Comparison of ENCODE assay signal across 8 cellular contexts in genomic region chr12:119544780-119545625, GRCh38. TPM values are rescaled to one million over a fixed set of nuclear protein-coding genes. Genes with fewer than 3 reads are reported as not detected.
DNase-seq lines count a peak whose midpoint lies in the region; ATAC-seq and TF ChIP-seq lines count a peak whose summit lies in the region.

No MANE protein-coding gene starts in this region.

- ATAC-seq in HG03354 (IDR thresholded peaks at IDR 0.05; ENCODE audit: poor library complexity, severe bottlenecking, unreplicated experiment) (peak; percentile 63), GM21360 (IDR thresholded peaks at IDR 0.05; ENCODE audit: unreplicated experiment) (no peak)
- ATAC-seq in effector memory CD8-positive, alpha-beta T cell (replicated peaks), result peak; percentile 51

- H3K9me3 Mint-ChIP-seq in activated CD4-positive, alpha-beta memory T cell treated with anti-CD3 and anti-CD28 coated beads, Interleukin-2, amount 10 ng/mL, durations not matched to agents 7 days and 5 days, result no peaks in the 10 kb centered on the region
- no peaks in the 10 kb centered on the region for H3K9me3 Mint-ChIP-seq in effector memory CD8-positive, alpha-beta T cell
- H3K9me3 Mint-ChIP-seq in mesothelial cell of epicardium, result no peaks in the 10 kb centered on the region

- H3K36me3 Mint-ChIP-seq in activated CD4-positive, alpha-beta memory T cell treated with anti-CD3 and anti-CD28 coated beads, Interleukin-2, amount 10 ng/mL, durations not matched to agents 7 days and 5 days (ENCODE audit: low read depth), result no peaks in the 10 kb centered on the region
- H3K36me3 Mint-ChIP-seq in effector memory CD8-positive, alpha-beta T cell (ENCODE audit: insufficient read depth), result no peaks in the 10 kb centered on the region
- no peaks in the 10 kb centered on the region for H3K36me3 Mint-ChIP-seq in mesothelial cell of epicardium

- POLR2A ChIA-PET in activated CD4-positive, alpha-beta memory T cell treated with anti-CD3 and anti-CD28 coated beads, Interleukin-2, amount 10 ng/mL, durations not matched to agents 7 days and 5 days (lab: Charles Lee), result no interaction called here

- H3K4me3 Mint-ChIP-seq in activated CD4-positive, alpha-beta memory T cell treated with anti-CD3 and anti-CD28 coated beads, Interleukin-2, amount 10 ng/mL, durations not matched to agents 7 days and 5 days, result no peak overlapping the region
- no peak overlapping the region for H3K4me3 Mint-ChIP-seq in effector memory CD8-positive, alpha-beta T cell
- no peak overlapping the region for H3K4me3 Mint-ChIP-seq in mesothelial cell of epicardium

- H3K27me3 Mint-ChIP-seq in activated CD4-positive, alpha-beta memory T cell treated with anti-CD3 and anti-CD28 coated beads, Interleukin-2, amount 10 ng/mL, durations not matched to agents 7 days and 5 days, result peaks cover 7% of the 10 kb centered on the region
- H3K27me3 Mint-ChIP-seq in effector memory CD8-positive, alpha-beta T cell, result peaks cover 40 to 62% of the 10 kb centered on the region in 2 donors
- peaks cover 37% of the 10 kb centered on the region for H3K27me3 Mint-ChIP-seq in mesothelial cell of epicardium (ENCODE audit: low read depth)

- no peaks in the 10 kb centered on the region for H3K4me1 Mint-ChIP-seq in activated CD4-positive, alpha-beta memory T cell treated with anti-CD3 and anti-CD28 coated beads, Interleukin-2, amount 10 ng/mL, durations not matched to agents 7 days and 5 days
- no peaks in the 10 kb centered on the region for H3K4me1 Mint-ChIP-seq in effector memory CD8-positive, alpha-beta T cell (ENCODE audit: low read depth in 2 of 2)
- H3K4me1 Mint-ChIP-seq in mesothelial cell of epicardium, result no peaks in the 10 kb centered on the region

- peak; percentile 75 for DNase-seq in Daoy (ENCODE audit: low read depth)
- peak; percentile 69 for DNase-seq in NCI-H774 (lab: John Stamatoyannopoulos, UW)
- DNase-seq in activated CD4-positive, alpha-beta memory T cell treated with anti-CD3 and anti-CD28 coated beads, Interleukin-2, amount 10 ng/mL, durations not matched to agents 7 days and 5 days, result peak; percentile 53
- DNase-seq in effector memory CD8-positive, alpha-beta T cell, result peak; percentile 44 to 53 (median 45)
- peak; percentile 34 to 77 for DNase-seq in mesothelial cell of epicardium (ENCODE audit: low spot score in 2 of 2, unreplicated experiment in 2 of 2)
- peak; percentile 4 to 9 for DNase-seq in stimulated activated CD8-positive, alpha-beta memory T cell treated with anti-CD3 and anti-CD28 coated beads, Interleukin-7, amount 100 ng/mL, for 1 hour (ENCODE audit: low read depth in 2 of 2)

- TF ChIP-seq CTCF in mesothelial cell of epicardium (IDR thresholded peaks at IDR 0.05; ENCODE audit: unreplicated experiment), result peak; percentile 87

- H3K27ac Mint-ChIP-seq in activated CD4-positive, alpha-beta memory T cell treated with anti-CD3 and anti-CD28 coated beads, Interleukin-2, amount 10 ng/mL, durations not matched to agents 7 days and 5 days, result no peak overlapping the region
- H3K27ac Mint-ChIP-seq in effector memory CD8-positive, alpha-beta T cell, result no peak overlapping the region
- H3K27ac Mint-ChIP-seq in mesothelial cell of epicardium, result no peak overlapping the region

- CTCF ChIA-PET in activated CD4-positive, alpha-beta memory T cell treated with anti-CD3 and anti-CD28 coated beads, Interleukin-2, amount 10 ng/mL, durations not matched to agents 7 days and 5 days (lab: Charles Lee), result interaction anchor here (0.7 to 8.9 kb wide), 6 partner anchors 11 to 132 kb away, joined by 3 to 83 read pairs (median 4); no protein-coding TSS in a partner anchor

RNA-seq across cellular contexts. Expression of gene TMEM233, which starts 48.6 kb away (rescaled TPM):
- 1.8 and 2.7 TPM in 2 replicates for total RNA-seq in Daoy (2014; rRNA removed; shearing (Covaris generic))
- total RNA-seq in activated CD4-positive, alpha-beta memory T cell treated with anti-CD3 and anti-CD28 coated beads, Interleukin-2, amount 10 ng/mL, durations not matched to agents 7 days and 5 days, result not detected
- total RNA-seq in mesothelial cell of epicardium, result not detected in 3 replicates

Comparison
In these comparisons a context has a peak if more than half of its experiments do, and no peak if none do; other contexts are left out.
1. DNase-seq: peak in every context shown above with its lines; median percentile 75 in Daoy; 69 in NCI-H774; 56 in mesothelial cell of epicardium; 53 in activated CD4-positive, alpha-beta memory T cell treated with anti-CD3 and anti-CD28 coated beads, Interleukin-2, amount 10 ng/mL, durations not matched to agents 7 days and 5 days; 45 in effector memory CD8-positive, alpha-beta T cell; 6 in stimulated activated CD8-positive, alpha-beta memory T cell treated with anti-CD3 and anti-CD28 coated beads, Interleukin-7, amount 100 ng/mL, for 1 hour.